In the genomic region with DNA sequence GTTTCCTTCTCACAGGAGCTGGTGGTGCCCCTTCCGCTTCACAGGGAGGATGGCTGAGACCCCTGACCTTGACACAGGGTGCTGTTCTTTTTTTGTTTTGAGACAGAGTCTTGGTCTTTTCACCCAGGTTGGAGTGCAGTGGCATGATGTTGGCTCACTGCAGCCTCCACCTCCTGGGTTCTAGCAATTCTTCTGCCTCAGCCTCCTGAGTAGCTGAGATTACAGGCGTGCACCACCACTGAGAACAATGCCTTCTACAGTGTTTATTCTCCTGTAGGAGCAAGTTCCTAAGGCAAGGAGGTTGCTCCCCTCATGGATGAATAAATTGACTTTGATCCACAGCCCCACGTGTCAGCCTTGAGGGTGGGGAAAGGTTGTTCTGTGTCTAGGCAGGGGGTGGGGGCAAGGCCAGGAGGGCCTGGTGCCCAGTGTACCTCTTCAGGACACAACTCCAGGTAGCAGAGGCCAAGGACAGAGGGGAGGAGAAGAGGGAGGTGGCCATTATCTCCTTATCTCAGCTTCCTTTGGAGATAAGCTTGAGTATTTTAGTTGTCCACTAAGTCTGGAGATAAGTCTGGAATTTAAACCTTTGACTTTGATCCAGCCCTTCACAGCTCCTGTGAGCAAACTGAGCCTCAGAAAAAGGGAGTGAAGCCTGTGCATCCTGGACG, we compare ENCODE assay signal across 18 cellular contexts.
"Had no signal": no experiment of that assay in that cellular context is flagged by ENCODE, and none has a peak within 500 bp of the region (broad histone marks: within the 10 kb centered on the region; RNA-seq: fewer than 3 reads in every experiment).

No MANE protein-coding gene starts in this region.

- H3K27me3 Mint-ChIP-seq: activated CD8-positive, alpha-beta T cell treated with anti-CD3 and anti-CD28 coated beads for 36 hours; activated T-cell treated with anti-CD3 and anti-CD28 coated beads, Interleukin-2, amount 50 U/mL, for 24 hours had no signal

- FAIRE-seq: endothelial cell of umbilical vein, TTC549 had no signal

- H3K4me1 ChIP-seq: ascending aorta, esophagus muscularis mucosa had no signal

- ATAC-seq: activated CD8-positive, alpha-beta T cell treated with anti-CD3 and anti-CD28 coated beads for 36 hours; sciatic nerve; stimulated activated effector memory CD8-positive, alpha-beta T cell treated with anti-CD3 and anti-CD28 coated beads, Interleukin-12 subunit alpha, Interleukin-12 subunit beta, amount 100 ng/mL, for 72 hours had no signal

- H3K4me3 Mint-ChIP-seq: activated CD4-positive, alpha-beta T cell treated with anti-CD3 and anti-CD28 coated beads, Interleukin-2, amount 10 ng/mL, durations not matched to agents 24 days and 14 days; activated CD8-positive, alpha-beta T cell treated with anti-CD3 and anti-CD28 coated beads for 36 hours; activated T-cell treated with anti-CD3 and anti-CD28 coated beads, Interleukin-2, amount 50 U/mL, for 24 hours; stimulated activated effector memory CD8-positive, alpha-beta T cell treated with anti-CD3 and anti-CD28 coated beads, Interleukin-12 subunit alpha, Interleukin-12 subunit beta, amount 100 ng/mL, for 72 hours; T-helper 2 cell treated with Interferon-gamma antibody and Interleukin-4, amounts not matched to agents 5 μg/mL and 100 μg/mL, for 36 hours had no signal

- H3K9me3 Mint-ChIP-seq: activated CD4-positive, alpha-beta T cell treated with anti-CD3 and anti-CD28 coated beads, Interleukin-2, amount 10 ng/mL, durations not matched to agents 24 days and 14 days; activated CD8-positive, alpha-beta T cell treated with anti-CD3 and anti-CD28 coated beads for 36 hours; activated T-cell treated with anti-CD3 and anti-CD28 coated beads, Interleukin-2, amount 50 U/mL, for 24 hours; stimulated activated effector memory CD8-positive, alpha-beta T cell treated with anti-CD3 and anti-CD28 coated beads, Interleukin-12 subunit alpha, Interleukin-12 subunit beta, amount 100 ng/mL, for 72 hours; T-helper 2 cell treated with Interferon-gamma antibody and Interleukin-4, amounts not matched to agents 5 μg/mL and 100 μg/mL, for 36 hours had no signal

- H3K27me3 ChIP-seq: ascending aorta, esophagus muscularis mucosa, stomach, upper lobe of left lung had no signal

- H3K36me3 Mint-ChIP-seq: stimulated activated effector memory CD8-positive, alpha-beta T cell treated with anti-CD3 and anti-CD28 coated beads, Interleukin-12 subunit alpha, Interleukin-12 subunit beta, amount 100 ng/mL, for 72 hours had no signal

- H3K36me3 ChIP-seq: ascending aorta, esophagus muscularis mucosa, upper lobe of left lung had no signal

- H3K9me3 ChIP-seq: ascending aorta, stomach had no signal

- H3K4me3 ChIP-seq: ascending aorta, esophagus muscularis mucosa, stomach, upper lobe of left lung had no signal

- H3K27ac Mint-ChIP-seq: activated CD4-positive, alpha-beta T cell treated with anti-CD3 and anti-CD28 coated beads, Interleukin-2, amount 10 ng/mL, durations not matched to agents 24 days and 14 days; activated CD8-positive, alpha-beta T cell treated with anti-CD3 and anti-CD28 coated beads for 36 hours; activated T-cell treated with anti-CD3 and anti-CD28 coated beads, Interleukin-2, amount 50 U/mL, for 24 hours; stimulated activated effector memory CD8-positive, alpha-beta T cell treated with anti-CD3 and anti-CD28 coated beads, Interleukin-12 subunit alpha, Interleukin-12 subunit beta, amount 100 ng/mL, for 72 hours; T-helper 2 cell treated with Interferon-gamma antibody and Interleukin-4, amounts not matched to agents 5 μg/mL and 100 μg/mL, for 36 hours had no signal

- DNase-seq: activated CD4-positive, alpha-beta T cell treated with anti-CD3 and anti-CD28 coated beads, Interleukin-2, amount 10 ng/mL, durations not matched to agents 24 days and 14 days; activated CD4-positive, CD25-positive, alpha-beta regulatory T cell; activated CD8-positive, alpha-beta T cell treated with anti-CD3 and anti-CD28 coated beads for 36 hours; activated effector memory CD4-positive, alpha-beta T cell treated with Interleukin-2 at 50 U/mL for 16 hours; activated naive CD4-positive, alpha-beta T cell treated with anti-CD3 and anti-CD28 coated beads, Interleukin-2, amount 50 U/mL, for 16 hours; activated T-cell treated with anti-CD3 and anti-CD28 coated beads, Interleukin-2, amount 50 U/mL, for 24 hours; cortex of kidney; effector CD8-positive, alpha-beta T cell; stimulated activated CD4-positive, alpha-beta T cell treated with anti-CD3 and anti-CD28 coated beads, Interleukin-4, amount 100 ng/mL, for 24 hours; stomach; upper lobe of left lung had no signal

- H3K4me1 Mint-ChIP-seq: activated CD4-positive, alpha-beta T cell treated with anti-CD3 and anti-CD28 coated beads, Interleukin-2, amount 10 ng/mL, durations not matched to agents 24 days and 14 days had no signal

- H3K27ac ChIP-seq: ascending aorta, esophagus muscularis mucosa, stomach, upper lobe of left lung had no signal
